ENCODE assay signal across 17 cellular contexts in the genomic region with DNA sequence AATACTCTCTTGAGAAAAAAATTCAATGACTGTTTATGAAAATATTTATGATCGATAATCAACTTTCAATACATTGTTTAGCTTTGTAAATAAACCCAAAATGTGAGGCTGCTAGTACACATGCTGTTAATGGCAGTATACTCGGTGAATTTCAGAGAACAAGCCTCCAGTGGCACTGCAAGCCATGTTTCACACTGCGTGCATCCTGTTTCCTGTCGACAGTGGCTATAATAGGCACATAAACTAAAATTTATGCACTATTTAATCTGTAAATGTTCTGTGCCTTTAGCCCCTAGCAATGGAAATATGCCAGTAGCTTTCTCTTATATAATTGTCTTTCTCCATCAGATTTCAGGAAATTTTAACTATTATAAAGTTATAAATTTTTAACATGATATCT. TPM values are rescaled to one million over a fixed set of nuclear protein-coding genes. Genes with fewer than 3 reads are reported as not detected.
DNase-seq lines count a peak whose midpoint lies in the region; ATAC-seq and TF ChIP-seq lines count a peak whose summit lies in the region.
"Had no signal": no experiment of that assay in that cellular context is flagged by ENCODE, and none has a peak within 500 bp of the region (broad histone marks: within the 10 kb centered on the region; RNA-seq: fewer than 3 reads in every experiment).

No MANE protein-coding gene starts in this region.

- no peaks in the 10 kb centered on the region for H3K36me3 Mint-ChIP-seq in activated T-cell treated with anti-CD3 and anti-CD28 coated beads, Interleukin-2, amount 50 U/mL, for 72 hours (ENCODE audit: insufficient read depth in 2 of 2)
- no peaks in the 10 kb centered on the region for H3K36me3 Mint-ChIP-seq in activated naive CD4-positive, alpha-beta T cell treated with anti-CD3 and anti-CD28 coated beads, Interleukin-2, amount 10 ng/mL, durations not matched to agents 7 days and 5 days

- no peak overlapping the region for H3K4me2 ChIP-seq in DND-41 (ENCODE audit: insufficient read depth, low read length)
- H3K4me2 ChIP-seq: A549 had no signal

- H3K27ac ChIP-seq in DND-41 (ENCODE audit: low read length) = peak overlapping the region; percentile 40; the same call in 1 of the 2 replicates
- H3K27ac ChIP-seq: A549, HL-60 had no signal

- peaks cover 0 to 2% of the 10 kb centered on the region in 2 donors for H3K9me3 Mint-ChIP-seq in activated T-cell treated with anti-CD3 and anti-CD28 coated beads, Interleukin-2, amount 50 U/mL, for 72 hours
- no peaks in the 10 kb centered on the region for H3K9me3 Mint-ChIP-seq in activated naive CD4-positive, alpha-beta T cell treated with anti-CD3 and anti-CD28 coated beads, Interleukin-2, amount 10 ng/mL, durations not matched to agents 7 days and 5 days
- H3K9me3 Mint-ChIP-seq: CD4-positive, alpha-beta T cell had no signal

- H3K79me2 ChIP-seq in DND-41 (ENCODE audit: insufficient read depth, low read length) = no peaks in the 10 kb centered on the region

- TF ChIP-seq CTCF in DND-41 (IDR thresholded peaks at IDR 0.05; ENCODE audit: borderline replicate concordance, extremely low read depth, low read length, poor library complexity, severe bottlenecking) (no peak), GM10266 (IDR thresholded peaks at IDR 0.05; ENCODE audit: control insufficient read depth, insufficient read depth, low read depth, missing control alignments) (no peak)

- H3K4me1 ChIP-seq in DND-41 (ENCODE audit: insufficient read depth, low read length) = peaks cover 30% of the 10 kb centered on the region
- H3K4me1 ChIP-seq: A549 had no signal

- H2AFZ ChIP-seq in DND-41 (ENCODE audit: low read depth, low read length) = peak overlapping the region; percentile 7; the same call in 1 of the 2 replicates

- CTCF ChIA-PET in activated naive CD4-positive, alpha-beta T cell treated with anti-CD3 and anti-CD28 coated beads, Interleukin-2, amount 10 ng/mL, durations not matched to agents 7 days and 5 days (lab: Charles Lee) = no interaction called here

- no peak overlapping the region for H3K4me3 Mint-ChIP-seq in activated T-cell treated with anti-CD3 and anti-CD28 coated beads, Interleukin-2, amount 50 U/mL, for 72 hours
- no peak overlapping the region for H3K4me3 Mint-ChIP-seq in activated naive CD4-positive, alpha-beta T cell treated with anti-CD3 and anti-CD28 coated beads, Interleukin-2, amount 10 ng/mL, durations not matched to agents 7 days and 5 days
- H3K4me3 Mint-ChIP-seq: CD4-positive, alpha-beta T cell had no signal

- ATAC-seq in DND-41 (ENCODE audit: insufficient read depth, low read depth) = peak; percentile 65
- no peak for ATAC-seq in activated T-cell treated with anti-CD3 and anti-CD28 coated beads, Interleukin-2, amount 50 U/mL, for 72 hours (replicated peaks in 1 of 2)
- ATAC-seq: A549, HCT116 had no signal

- no peaks in the 10 kb centered on the region for H3K9me3 ChIP-seq in DND-41 (ENCODE audit: insufficient read depth, low read length, severe bottlenecking)
- H3K9me3 ChIP-seq: A549 had no signal

- no peak overlapping the region for H3K27ac Mint-ChIP-seq in activated T-cell treated with anti-CD3 and anti-CD28 coated beads, Interleukin-2, amount 50 U/mL, for 72 hours
- H3K27ac Mint-ChIP-seq in activated naive CD4-positive, alpha-beta T cell treated with anti-CD3 and anti-CD28 coated beads, Interleukin-2, amount 10 ng/mL, durations not matched to agents 7 days and 5 days = no peak overlapping the region
- H3K27ac Mint-ChIP-seq: CD4-positive, alpha-beta T cell had no signal

- H4K20me1 ChIP-seq in DND-41 (ENCODE audit: insufficient read depth, low read length) = no peaks in the 10 kb centered on the region

- no peaks in the 10 kb centered on the region for H3K27me3 ChIP-seq in DND-41 (ENCODE audit: insufficient read depth, low read length, poor library complexity)

- DNase-seq in DND-41 (peak; percentile 37), NCI-H2081 treated with DMSO at 0.1 percent for 48 hours (lab: John Stamatoyannopoulos, UW) (peak; percentile 43), dermis blood vessel endothelial cell (peak; percentile 21), putamen (ENCODE audit: low spot score) (no peak), GM10266 (ENCODE audit: extremely low spot score) (no peak)
- DNase-seq in activated T-cell treated with anti-CD3 and anti-CD28 coated beads, Interleukin-2, amount 50 U/mL, for 72 hours = no peak
- DNase-seq in activated naive CD4-positive, alpha-beta T cell treated with anti-CD3 and anti-CD28 coated beads, Interleukin-2, amount 10 ng/mL, durations not matched to agents 7 days and 5 days = no peak
- DNase-seq: AML-193; C1 segment of cervical spinal cord; Calu3; CD4-positive, alpha-beta T cell; DMS79; GDM1; KG1 had no signal

- no peaks in the 10 kb centered on the region for H3K36me3 ChIP-seq in DND-41 (ENCODE audit: insufficient read depth, low read length)

- no peaks in the 10 kb centered on the region for H3K4me1 Mint-ChIP-seq in activated T-cell treated with anti-CD3 and anti-CD28 coated beads, Interleukin-2, amount 50 U/mL, for 72 hours (ENCODE audit: low read depth)
- H3K4me1 Mint-ChIP-seq in activated naive CD4-positive, alpha-beta T cell treated with anti-CD3 and anti-CD28 coated beads, Interleukin-2, amount 10 ng/mL, durations not matched to agents 7 days and 5 days = no peaks in the 10 kb centered on the region

- no peak overlapping the region for H3K4me3 ChIP-seq in DND-41 (ENCODE audit: low read depth in 1 of 2, low read length in 2 of 2)
- H3K4me3 ChIP-seq: A549 had no signal

- H3K9ac ChIP-seq in DND-41 (ENCODE audit: low read depth, low read length) = no peak overlapping the region

- no peaks in the 10 kb centered on the region for H3K27me3 Mint-ChIP-seq in activated T-cell treated with anti-CD3 and anti-CD28 coated beads, Interleukin-2, amount 50 U/mL, for 72 hours (ENCODE audit: low read depth)
- no peaks in the 10 kb centered on the region for H3K27me3 Mint-ChIP-seq in activated naive CD4-positive, alpha-beta T cell treated with anti-CD3 and anti-CD28 coated beads, Interleukin-2, amount 10 ng/mL, durations not matched to agents 7 days and 5 days
- H3K27me3 Mint-ChIP-seq: CD4-positive, alpha-beta T cell had no signal

RNA-seq across cellular contexts. Expression of a gene that starts 26.3 kb away (rescaled TPM):
- not detected in 2 replicates for total RNA-seq in dermis blood vessel endothelial cell
- under 1 TPM in 1 of 2 donors, not detected in 1; 0.12 TPM for total RNA-seq in activated T-cell treated with anti-CD3 and anti-CD28 coated beads, Interleukin-2, amount 50 U/mL, for 72 hours
- total RNA-seq: Calu3 had no signal

Comparison
In these comparisons a context has a peak if more than half of its experiments do, and no peak if none do; other contexts are left out.
1. DNase-seq: peak in DND-41 (single experiment), NCI-H2081 treated with DMSO at 0.1 percent for 48 hours (single experiment) and dermis blood vessel endothelial cell (single experiment); none in putamen (single experiment), activated T-cell treated with anti-CD3 and anti-CD28 coated beads, Interleukin-2, amount 50 U/mL, for 72 hours (0 of 2), activated naive CD4-positive, alpha-beta T cell treated with anti-CD3 and anti-CD28 coated beads, Interleukin-2, amount 10 ng/mL, durations not matched to agents 7 days and 5 days (single experiment) and GM10266 (single experiment).